9 cellular contexts compared by ENCODE assay signal in the genomic region with DNA sequence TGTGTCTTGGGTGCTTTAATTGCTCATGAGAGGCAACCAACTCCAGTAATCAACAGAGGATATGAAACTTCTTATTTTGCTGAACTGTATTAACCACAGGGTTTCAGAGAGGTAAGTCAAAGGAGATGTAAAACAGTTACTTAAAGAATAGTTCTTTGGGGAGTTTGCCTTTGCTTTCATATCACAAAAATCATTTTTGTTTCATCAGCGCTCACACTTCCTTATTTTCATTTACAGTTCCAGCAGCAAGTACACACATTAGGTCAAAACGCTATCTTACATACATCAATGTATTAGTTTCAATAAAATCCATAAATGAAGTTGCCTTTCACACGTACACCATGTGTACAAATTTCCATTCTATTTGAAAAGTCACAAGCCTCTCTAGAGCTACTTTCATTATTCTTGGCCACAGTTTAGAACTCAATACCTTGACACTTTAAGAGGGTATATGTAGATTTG. TPM values are rescaled to one million over a fixed set of nuclear protein-coding genes. Genes with fewer than 3 reads are reported as not detected.
DNase-seq lines count a peak whose midpoint lies in the region; ATAC-seq lines count a peak whose summit lies in the region.
"Had no signal": no experiment of that assay in that cellular context is flagged by ENCODE, and none has a peak within 500 bp of the region (broad histone marks: within the 10 kb centered on the region; RNA-seq: fewer than 3 reads in every experiment).

No MANE protein-coding gene starts in this region.

- H3K4me1 ChIP-seq in CD4-positive, CD25-positive, alpha-beta regulatory T cell (ENCODE audit: control insufficient read depth, insufficient read depth, low read length, poor library complexity, severe bottlenecking): peaks cover 45% of the 10 kb centered on the region

- H3K9me3 Mint-ChIP-seq in CD4-positive, CD25-positive, alpha-beta regulatory T cell: no peaks in the 10 kb centered on the region
- no peaks in the 10 kb centered on the region for H3K9me3 Mint-ChIP-seq in activated CD4-positive, alpha-beta memory T cell treated with anti-CD3 and anti-CD28 coated beads for 36 hours

- H3K36me3 Mint-ChIP-seq in CD4-positive, CD25-positive, alpha-beta regulatory T cell: peaks cover 12% of the 10 kb centered on the region
- H3K36me3 Mint-ChIP-seq in activated CD4-positive, alpha-beta memory T cell treated with anti-CD3 and anti-CD28 coated beads for 36 hours: peaks cover 33% of the 10 kb centered on the region

- peak overlapping the region; percentile 62 to 94 (median 90) for H3K27ac Mint-ChIP-seq in CD4-positive, CD25-positive, alpha-beta regulatory T cell
- peak overlapping the region; percentile 95 for H3K27ac Mint-ChIP-seq in activated CD4-positive, alpha-beta memory T cell treated with anti-CD3 and anti-CD28 coated beads for 36 hours

- peaks cover 14% of the 10 kb centered on the region for H3K36me3 ChIP-seq in CD4-positive, CD25-positive, alpha-beta regulatory T cell (ENCODE audit: control insufficient read depth, insufficient read depth, low read length)

- ATAC-seq in CD4-positive, CD25-positive, alpha-beta regulatory T cell (ENCODE audit: low read depth in 2 of 2): peak; percentile 82 to 90
- ATAC-seq in GM19351 (IDR thresholded peaks at IDR 0.05; ENCODE audit: unreplicated experiment): peak; percentile 91
- peak; percentile 97 for ATAC-seq in HG03135 (IDR thresholded peaks at IDR 0.05; ENCODE audit: unreplicated experiment)

- peak in 2 of 3 donors; percentile 22 to 83 for DNase-seq in CD4-positive, CD25-positive, alpha-beta regulatory T cell
- no peak for DNase-seq in activated CD4-positive, alpha-beta memory T cell treated with anti-CD3 and anti-CD28 coated beads for 36 hours
- DNase-seq in posterior cingulate gyrus (no peak), mesenteric fat pad (ENCODE audit: low spot score) (no peak), NCI-H446 treated with DMSO at 0.1 percent for 48 hours (lab: John Stamatoyannopoulos, UW) (no peak), DMS 273 (lab: John Stamatoyannopoulos, UW; ENCODE audit: unreplicated experiment) (no peak)

- POLR2A ChIA-PET in activated CD4-positive, alpha-beta memory T cell treated with anti-CD3 and anti-CD28 coated beads for 36 hours (lab: Charles Lee): no interaction called here

- H3K9me3 ChIP-seq in CD4-positive, CD25-positive, alpha-beta regulatory T cell (ENCODE audit: control insufficient read depth in 2 of 2, low read length in 2 of 2): no peaks in the 10 kb centered on the region

- H3K4me1 Mint-ChIP-seq in CD4-positive, CD25-positive, alpha-beta regulatory T cell: peaks cover 30 to 49% (median 38%) of the 10 kb centered on the region in 4 donors
- H3K4me1 Mint-ChIP-seq in activated CD4-positive, alpha-beta memory T cell treated with anti-CD3 and anti-CD28 coated beads for 36 hours (ENCODE audit: low read depth): peaks cover 40% of the 10 kb centered on the region

- H3K4me3 ChIP-seq in CD4-positive, CD25-positive, alpha-beta regulatory T cell (ENCODE audit: low read depth, low read length): peak overlapping the region; percentile 82
- H3K4me3 ChIP-seq: SK-N-MC had no signal

- H3K27me3 Mint-ChIP-seq in CD4-positive, CD25-positive, alpha-beta regulatory T cell: no peaks in the 10 kb centered on the region
- H3K27me3 Mint-ChIP-seq in activated CD4-positive, alpha-beta memory T cell treated with anti-CD3 and anti-CD28 coated beads for 36 hours: no peaks in the 10 kb centered on the region

- intact Hi-C loops in activated CD4-positive, alpha-beta memory T cell treated with anti-CD3 and anti-CD28 coated beads for 36 hours (cut with micrococcal nuclease): loop anchor here (1.0 to 2.0 kb wide), 6 partner anchors 8 to 72 kb away; no protein-coding TSS in a partner anchor
- intact Hi-C loops in posterior cingulate gyrus (cut with DNase I): no loop called here

- H3K27ac ChIP-seq in CD4-positive, CD25-positive, alpha-beta regulatory T cell (ENCODE audit: insufficient read depth, low read length, poor library complexity, severe bottlenecking): peak overlapping the region; percentile 77
- H3K27ac ChIP-seq: SK-N-MC had no signal

- peak overlapping the region; percentile 49 to 80 (median 72) for H3K4me3 Mint-ChIP-seq in CD4-positive, CD25-positive, alpha-beta regulatory T cell
- H3K4me3 Mint-ChIP-seq in activated CD4-positive, alpha-beta memory T cell treated with anti-CD3 and anti-CD28 coated beads for 36 hours: peak overlapping the region; percentile 69

- no peaks in the 10 kb centered on the region for H3K27me3 ChIP-seq in CD4-positive, CD25-positive, alpha-beta regulatory T cell (ENCODE audit: control insufficient read depth, insufficient read depth, low read length)

- CTCF ChIA-PET in activated CD4-positive, alpha-beta memory T cell treated with anti-CD3 and anti-CD28 coated beads for 36 hours (lab: Charles Lee): no interaction called here

RNA-seq across cellular contexts. Expression of a gene that starts 50.1 kb away (rescaled TPM):
- 55.2 TPM for total RNA-seq in CD4-positive, CD25-positive, alpha-beta regulatory T cell
- polyA plus RNA-seq in CD4-positive, CD25-positive, alpha-beta regulatory T cell: 10 to 100 TPM; 18.8 to 34.2 (median 25.3) TPM
- 10 to 100 TPM; 32.8 to 35.1 TPM for total RNA-seq in activated CD4-positive, alpha-beta memory T cell treated with anti-CD3 and anti-CD28 coated beads for 36 hours
- 17.5 TPM for total RNA-seq in mesenteric fat pad

Comparison
In these comparisons a context has a peak if more than half of its experiments do, and no peak if none do; other contexts are left out.
1. DNase-seq: peak in CD4-positive, CD25-positive, alpha-beta regulatory T cell (2 of 3); none in activated CD4-positive, alpha-beta memory T cell treated with anti-CD3 and anti-CD28 coated beads for 36 hours (single experiment), posterior cingulate gyrus (0 of 10), mesenteric fat pad (single experiment), NCI-H446 treated with DMSO at 0.1 percent for 48 hours (single experiment) and DMS 273 (single experiment).
2. Peak in every context shown above with its lines, with median percentiles within 50 percentile points of each other: ATAC-seq.